1 cellular context compared by ENCODE assay signal in genomic region chr1:147109762-147110161, GRCh38.
TF ChIP-seq lines count a peak whose summit lies in the region.

No MANE protein-coding gene starts in this region.

TF ChIP-seq in HepG2, 621 proteins besides CTCF, POLR2A, EP300 and RAD21 (continued from another document):
- TF ChIP-seq, protein P1, sequence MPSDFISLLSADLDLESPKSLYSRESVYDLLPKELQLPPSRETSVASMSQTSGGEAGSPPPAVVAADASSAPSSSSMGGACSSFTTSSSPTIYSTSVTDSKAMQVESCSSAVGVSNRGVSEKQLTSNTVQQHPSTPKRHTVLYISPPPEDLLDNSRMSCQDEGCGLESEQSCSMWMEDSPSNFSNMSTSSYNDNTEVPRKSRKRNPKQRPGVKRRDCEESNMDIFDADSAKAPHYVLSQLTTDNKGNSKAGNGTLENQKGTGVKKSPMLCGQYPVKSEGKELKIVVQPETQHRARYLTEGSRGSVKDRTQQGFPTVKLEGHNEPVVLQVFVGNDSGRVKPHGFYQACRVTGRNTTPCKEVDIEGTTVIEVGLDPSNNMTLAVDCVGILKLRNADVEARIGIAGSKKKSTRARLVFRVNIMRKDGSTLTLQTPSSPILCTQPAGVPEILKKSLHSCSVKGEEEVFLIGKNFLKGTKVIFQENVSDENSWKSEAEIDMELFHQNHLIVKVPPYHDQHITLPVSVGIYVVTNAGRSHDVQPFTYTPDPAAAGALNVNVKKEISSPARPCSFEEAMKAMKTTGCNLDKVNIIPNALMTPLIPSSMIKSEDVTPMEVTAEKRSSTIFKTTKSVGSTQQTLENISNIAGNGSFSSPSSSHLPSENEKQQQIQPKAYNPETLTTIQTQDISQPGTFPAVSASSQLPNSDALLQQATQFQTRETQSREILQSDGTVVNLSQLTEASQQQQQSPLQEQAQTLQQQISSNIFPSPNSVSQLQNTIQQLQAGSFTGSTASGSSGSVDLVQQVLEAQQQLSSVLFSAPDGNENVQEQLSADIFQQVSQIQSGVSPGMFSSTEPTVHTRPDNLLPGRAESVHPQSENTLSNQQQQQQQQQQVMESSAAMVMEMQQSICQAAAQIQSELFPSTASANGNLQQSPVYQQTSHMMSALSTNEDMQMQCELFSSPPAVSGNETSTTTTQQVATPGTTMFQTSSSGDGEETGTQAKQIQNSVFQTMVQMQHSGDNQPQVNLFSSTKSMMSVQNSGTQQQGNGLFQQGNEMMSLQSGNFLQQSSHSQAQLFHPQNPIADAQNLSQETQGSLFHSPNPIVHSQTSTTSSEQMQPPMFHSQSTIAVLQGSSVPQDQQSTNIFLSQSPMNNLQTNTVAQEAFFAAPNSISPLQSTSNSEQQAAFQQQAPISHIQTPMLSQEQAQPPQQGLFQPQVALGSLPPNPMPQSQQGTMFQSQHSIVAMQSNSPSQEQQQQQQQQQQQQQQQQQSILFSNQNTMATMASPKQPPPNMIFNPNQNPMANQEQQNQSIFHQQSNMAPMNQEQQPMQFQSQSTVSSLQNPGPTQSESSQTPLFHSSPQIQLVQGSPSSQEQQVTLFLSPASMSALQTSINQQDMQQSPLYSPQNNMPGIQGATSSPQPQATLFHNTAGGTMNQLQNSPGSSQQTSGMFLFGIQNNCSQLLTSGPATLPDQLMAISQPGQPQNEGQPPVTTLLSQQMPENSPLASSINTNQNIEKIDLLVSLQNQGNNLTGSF (CRISPR knock-in tag; IDR thresholded peaks at IDR 0.05) = no peak
- TF ChIP-seq, protein P2, sequence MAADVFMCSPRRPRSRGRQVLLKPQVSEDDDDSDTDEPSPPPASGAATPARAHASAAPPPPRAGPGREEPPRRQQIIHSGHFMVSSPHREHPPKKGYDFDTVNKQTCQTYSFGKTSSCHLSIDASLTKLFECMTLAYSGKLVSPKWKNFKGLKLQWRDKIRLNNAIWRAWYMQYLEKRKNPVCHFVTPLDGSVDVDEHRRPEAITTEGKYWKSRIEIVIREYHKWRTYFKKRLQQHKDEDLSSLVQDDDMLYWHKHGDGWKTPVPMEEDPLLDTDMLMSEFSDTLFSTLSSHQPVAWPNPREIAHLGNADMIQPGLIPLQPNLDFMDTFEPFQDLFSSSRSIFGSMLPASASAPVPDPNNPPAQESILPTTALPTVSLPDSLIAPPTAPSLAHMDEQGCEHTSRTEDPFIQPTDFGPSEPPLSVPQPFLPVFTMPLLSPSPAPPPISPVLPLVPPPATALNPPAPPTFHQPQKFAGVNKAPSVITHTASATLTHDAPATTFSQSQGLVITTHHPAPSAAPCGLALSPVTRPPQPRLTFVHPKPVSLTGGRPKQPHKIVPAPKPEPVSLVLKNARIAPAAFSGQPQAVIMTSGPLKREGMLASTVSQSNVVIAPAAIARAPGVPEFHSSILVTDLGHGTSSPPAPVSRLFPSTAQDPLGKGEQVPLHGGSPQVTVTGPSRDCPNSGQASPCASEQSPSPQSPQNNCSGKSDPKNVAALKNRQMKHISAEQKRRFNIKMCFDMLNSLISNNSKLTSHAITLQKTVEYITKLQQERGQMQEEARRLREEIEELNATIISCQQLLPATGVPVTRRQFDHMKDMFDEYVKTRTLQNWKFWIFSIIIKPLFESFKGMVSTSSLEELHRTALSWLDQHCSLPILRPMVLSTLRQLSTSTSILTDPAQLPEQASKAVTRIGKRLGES (CRISPR knock-in tag; IDR thresholded peaks at IDR 0.05; ENCODE audit: borderline replicate concordance) = no peak
- TF ChIP-seq MAZ (IDR thresholded peaks at IDR 0.05; ENCODE audit: borderline replicate concordance, low read depth, low read length) (no peak), MAZ (CRISPR knock-in tag; IDR thresholded peaks at IDR 0.05; ENCODE audit: low read depth) (no peak), PLRG1 (conservative IDR thresholded peaks at IDR 0.05) (no peak), MAFK (conservative IDR thresholded peaks at IDR 0.05 in 1 of 2, IDR thresholded peaks at IDR 0.05 in 1 of 2; ENCODE audit: low read length in 2 of 2) (no peak), NFE2L2 (IDR thresholded peaks at IDR 0.05; ENCODE audit: low read length) (no peak), RBM39 (IDR thresholded peaks at IDR 0.05; ENCODE audit: low read depth, low read length, poor library complexity, severe bottlenecking) (no peak)
- TF ChIP-seq, protein P3, sequence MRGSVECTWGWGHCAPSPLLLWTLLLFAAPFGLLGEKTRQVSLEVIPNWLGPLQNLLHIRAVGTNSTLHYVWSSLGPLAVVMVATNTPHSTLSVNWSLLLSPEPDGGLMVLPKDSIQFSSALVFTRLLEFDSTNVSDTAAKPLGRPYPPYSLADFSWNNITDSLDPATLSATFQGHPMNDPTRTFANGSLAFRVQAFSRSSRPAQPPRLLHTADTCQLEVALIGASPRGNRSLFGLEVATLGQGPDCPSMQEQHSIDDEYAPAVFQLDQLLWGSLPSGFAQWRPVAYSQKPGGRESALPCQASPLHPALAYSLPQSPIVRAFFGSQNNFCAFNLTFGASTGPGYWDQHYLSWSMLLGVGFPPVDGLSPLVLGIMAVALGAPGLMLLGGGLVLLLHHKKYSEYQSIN (CRISPR knock-in tag; IDR thresholded peaks at IDR 0.05; ENCODE audit: borderline replicate concordance) = no peak
